In the genomic region with DNA sequence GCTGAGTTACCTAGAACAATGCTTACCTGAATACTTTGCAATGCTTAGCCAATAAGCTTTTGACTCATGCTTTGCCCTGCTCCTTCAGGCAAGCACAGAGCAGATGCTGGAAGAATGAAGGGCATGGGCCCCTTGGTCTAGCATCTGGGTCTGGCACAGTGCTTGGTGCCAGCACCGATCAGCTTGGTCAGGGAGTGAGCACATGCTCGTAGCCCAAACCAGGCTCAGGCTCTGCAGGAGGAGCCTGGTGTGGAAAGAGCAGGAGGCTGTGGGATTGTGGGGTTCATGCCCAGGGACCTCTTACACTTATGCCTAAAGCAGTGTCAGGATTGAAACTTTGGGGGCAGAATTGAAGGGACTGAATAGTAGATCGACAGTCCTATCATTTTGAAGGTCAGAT, we compare ENCODE assay signal across 31 cellular contexts.
"Had no signal": no experiment of that assay in that cellular context is flagged by ENCODE, and none has a peak within 500 bp of the region (broad histone marks: within the 10 kb centered on the region; RNA-seq: fewer than 3 reads in every experiment).

No MANE protein-coding gene starts in this region.

- DNase-seq: glutamatergic neuron; heart left ventricle; hypothalamus; immature natural killer cell; kidney; left colon; left lung; lower lobe of right lung; mammary epithelial cell; mesenchymal stem cell; naive thymus-derived CD4-positive, alpha-beta T cell; occipital lobe; pancreas; retina; right cardiac atrium; stimulated activated CD4-positive, alpha-beta T cell treated with anti-CD3 and anti-CD28 coated beads, Interleukin-2, amount 100 ng/mL, for 48 hours; stimulated activated CD4-positive, alpha-beta T cell treated with anti-CD3 and anti-CD28 coated beads, Interleukin-4, amount 100 ng/mL, for 4 hours; stimulated activated CD8-positive, alpha-beta memory T cell treated with anti-CD3 and anti-CD28 coated beads, Interleukin-4, amount 100 ng/mL, for 48 hours; stimulated activated naive CD4-positive, alpha-beta T cell; tibial artery; trophoblast cell; uterus had no signal

- H3K4me1 Mint-ChIP-seq: immature natural killer cell; mesothelial cell of epicardium; naive thymus-derived CD4-positive, alpha-beta T cell had no signal

- H3K27me3 ChIP-seq: heart left ventricle, left lung, neutrophil, pancreas, suprapubic skin, uterus had no signal

- H3K4me3 Mint-ChIP-seq: immature natural killer cell; mesothelial cell of epicardium; naive thymus-derived CD4-positive, alpha-beta T cell; natural killer cell treated with Interleukin-12 subunit alpha and Interleukin-12 subunit beta and Interleukin-15 and Interleukin-18, amount 100 ng/mL, for 72 hours; stimulated activated naive CD8-positive, alpha-beta T cell treated with anti-CD3 and anti-CD28 coated beads, Interleukin-15, Interleukin-2, amounts not matched to agents 100 ng/mL and 50 ng/mL, for 24 hours had no signal

- H3K27me3 Mint-ChIP-seq: natural killer cell treated with Interleukin-12 subunit alpha and Interleukin-12 subunit beta and Interleukin-15 and Interleukin-18, amount 100 ng/mL, for 72 hours; stimulated activated naive CD8-positive, alpha-beta T cell treated with anti-CD3 and anti-CD28 coated beads, Interleukin-15, Interleukin-2, amounts not matched to agents 100 ng/mL and 50 ng/mL, for 24 hours had no signal

- H3K36me3 ChIP-seq: heart left ventricle, left lung, lower lobe of right lung, neutrophil, pancreas, prostate gland, suprapubic skin, thoracic aorta, tibial artery, uterus had no signal

- ATAC-seq: heart left ventricle; left colon; left lung; lower lobe of right lung; naive thymus-derived CD4-positive, alpha-beta T cell; natural killer cell treated with Interleukin-12 subunit alpha and Interleukin-12 subunit beta and Interleukin-15 and Interleukin-18, amount 100 ng/mL, for 72 hours; pancreas; right cardiac atrium; sciatic nerve had no signal

- H3K36me3 Mint-ChIP-seq: immature natural killer cell; mesothelial cell of epicardium; naive thymus-derived CD4-positive, alpha-beta T cell; natural killer cell treated with Interleukin-12 subunit alpha and Interleukin-12 subunit beta and Interleukin-15 and Interleukin-18, amount 100 ng/mL, for 72 hours had no signal

- H3K4me3 ChIP-seq: heart left ventricle, left lung, lower lobe of right lung, pancreas, prostate gland, skin epidermis, suprapubic skin, thoracic aorta, tibial artery, uterus had no signal

- H3K4me1 ChIP-seq: left lung, lower lobe of right lung, pancreas, prostate gland, suprapubic skin, tibial artery, uterus had no signal

- H3K9me3 ChIP-seq: heart left ventricle, left lung, lower lobe of right lung, neutrophil, pancreas, prostate gland, suprapubic skin, thoracic aorta, tibial artery, uterus had no signal

- H3K27ac Mint-ChIP-seq: immature natural killer cell; mesothelial cell of epicardium; natural killer cell treated with Interleukin-12 subunit alpha and Interleukin-12 subunit beta and Interleukin-15 and Interleukin-18, amount 100 ng/mL, for 72 hours; stimulated activated naive CD8-positive, alpha-beta T cell treated with anti-CD3 and anti-CD28 coated beads, Interleukin-15, Interleukin-2, amounts not matched to agents 100 ng/mL and 50 ng/mL, for 24 hours had no signal

- H3K9me3 Mint-ChIP-seq: immature natural killer cell; mesothelial cell of epicardium; natural killer cell treated with Interleukin-12 subunit alpha and Interleukin-12 subunit beta and Interleukin-15 and Interleukin-18, amount 100 ng/mL, for 72 hours; stimulated activated naive CD8-positive, alpha-beta T cell treated with anti-CD3 and anti-CD28 coated beads, Interleukin-15, Interleukin-2, amounts not matched to agents 100 ng/mL and 50 ng/mL, for 24 hours had no signal

- H3K27ac ChIP-seq: heart left ventricle, left lung, lower lobe of right lung, neutrophil, pancreas, prostate gland, skin epidermis, suprapubic skin, thoracic aorta, tibial artery, uterus had no signal
